15 cellular contexts compared by ENCODE assay signal in genomic region chr10:29713450-29713849, GRCh38.
A peak's percentile ranks its signal among the peaks of the same experiment; 100 is the strongest.
DNase-seq lines count a peak whose midpoint lies in the region; ATAC-seq, FAIRE-seq and TF ChIP-seq lines count a peak whose summit lies in the region.
"Had no signal": no experiment of that assay in that cellular context is flagged by ENCODE, and none has a peak within 500 bp of the region (broad histone marks: within the 10 kb centered on the region; RNA-seq: fewer than 3 reads in every experiment).

No MANE protein-coding gene starts in this region.

- no peak for FAIRE-seq in keratinocyte (lab: Jason Lieb, UNC)
- FAIRE-seq: H1 had no signal

- no peaks in the 10 kb centered on the region for H4K20me1 ChIP-seq in keratinocyte (ENCODE audit: control insufficient read depth, extremely low read depth, insufficient read depth, low read length)

- H3K4me2 ChIP-seq in keratinocyte (ENCODE audit: control insufficient read depth, extremely low read depth, insufficient read depth, low read depth, low read length), result no peak overlapping the region

- TF ChIP-seq CTCF in cardiac muscle cell (IDR thresholded peaks at IDR 0.05; ENCODE audit: low read depth, low read length) (no peak), keratinocyte (optimal IDR thresholded peaks at IDR 0.05 in 1 of 3, IDR thresholded peaks at IDR 0.05 in 1 of 3, conservative IDR thresholded peaks at IDR 0.05 in 1 of 3; ENCODE audit: extremely low read depth in 1 of 3, insufficient read depth in 2 of 3, low read length in 3 of 3) (no peak), tibial artery (IDR thresholded peaks at IDR 0.05) (no peak), ovary (IDR thresholded peaks at IDR 0.05) (no peak)

- no peaks in the 10 kb centered on the region for H3K27me3 Mint-ChIP-seq in T-cell

- dilution Hi-C loops in keratinocyte (cut with MboI; ENCODE audit: extremely low pct_ligation_motif_present, low sequenced_read_pairs), result no loop called here

- no peak for TF ChIP-seq POLR2A in ovary (IDR thresholded peaks at IDR 0.05)

- TF ChIP-seq EP300 in ovary (IDR thresholded peaks at IDR 0.05), result no peak

- peaks cover 0 to 1% (median 0%) of the 10 kb centered on the region in 3 donors for H3K9me3 Mint-ChIP-seq in T-cell

- no peak overlapping the region for H3K4me3 ChIP-seq in cardiac muscle cell
- no peak overlapping the region for H3K4me3 ChIP-seq in SK-N-MC
- H3K4me3 ChIP-seq in keratinocyte (ENCODE audit: control insufficient read depth in 2 of 3, extremely low read depth in 1 of 3, insufficient read depth in 2 of 3, low read depth in 1 of 3, low read length in 3 of 3), result no peak overlapping the region
- H3K4me3 ChIP-seq in tibial artery, result no peak overlapping the region
- no peak overlapping the region for H3K4me3 ChIP-seq in ovary

- no peak overlapping the region for H3K27ac Mint-ChIP-seq in T-cell

- no peak overlapping the region for H3K9ac ChIP-seq in SK-N-MC (ENCODE audit: insufficient read length)
- no peak overlapping the region for H3K9ac ChIP-seq in keratinocyte (ENCODE audit: control insufficient read depth, extremely low read depth, insufficient read depth, low read length)

- H3K27me3 ChIP-seq in cardiac muscle cell, result no peaks in the 10 kb centered on the region
- H3K27me3 ChIP-seq in keratinocyte (ENCODE audit: control insufficient read depth, extremely low read depth, insufficient read depth, low read length), result no peaks in the 10 kb centered on the region
- no peaks in the 10 kb centered on the region for H3K27me3 ChIP-seq in tibial artery
- H3K27me3 ChIP-seq in ovary, result no peaks in the 10 kb centered on the region

- peaks cover 2% of the 10 kb centered on the region for H3K9me1 ChIP-seq in keratinocyte (ENCODE audit: control insufficient read depth, extremely low read depth, insufficient read depth, low read length)

- WGBS in ovary, 3 donors, result 52 to 53% (median 53%) methylated on average over 2 of the region's 2 CpGs

- H3K4me3 Mint-ChIP-seq in T-cell, result no peak overlapping the region

- ATAC-seq in Right ventricle myocardium superior (ENCODE audit: poor library complexity) (no peak), GM19035 (IDR thresholded peaks at IDR 0.05; ENCODE audit: unreplicated experiment) (no peak), T-cell (replicated peaks in 1 of 4) (no peak)

- H3K36me3 Mint-ChIP-seq in T-cell, result peaks cover 21% of the 10 kb centered on the region

- CTCF ChIA-PET in T-cell (lab: Charles Lee), result no interaction called here

- H2AFZ ChIP-seq in keratinocyte (ENCODE audit: control insufficient read depth, low read length), result no peak overlapping the region

- H3K9me3 ChIP-seq in cardiac muscle cell (ENCODE audit: low read depth) (no peaks in the 10 kb centered on the region), SK-N-MC (ENCODE audit: low read depth, low read length) (no peaks in the 10 kb centered on the region), keratinocyte (ENCODE audit: control insufficient read depth, low read depth, low read length) (no peaks in the 10 kb centered on the region), tibial artery (no peaks in the 10 kb centered on the region), ovary (no peaks in the 10 kb centered on the region)

- peaks cover 33% of the 10 kb centered on the region for H3K4me1 ChIP-seq in cardiac muscle cell (ENCODE audit: low read depth)
- peaks cover 25% of the 10 kb centered on the region for H3K4me1 ChIP-seq in keratinocyte (ENCODE audit: control insufficient read depth, extremely low read depth, insufficient read depth, low read length)
- peaks cover 0 to 89% (median 20%) of the 10 kb centered on the region in 4 donors for H3K4me1 ChIP-seq in tibial artery
- peaks cover 2% of the 10 kb centered on the region for H3K4me1 ChIP-seq in ovary (ENCODE audit: insufficient read depth)

- H3K27ac ChIP-seq in cardiac muscle cell (peak overlapping the region; percentile 76), SK-N-MC (peak overlapping the region; percentile 42; the same call in 1 of the 2 replicates), keratinocyte (ENCODE audit: control insufficient read depth, insufficient read depth, low read length) (peak overlapping the region; percentile 84), tibial artery (peak overlapping the region; percentile 4 to 38), ovary (no peak overlapping the region)

- intact Hi-C loops in Right ventricle myocardium superior (cut with DNase I), result no loop called here
- intact Hi-C loops in tibial artery (cut with DNase I; ENCODE audit: low total_unique reads), result no loop called here
- intact Hi-C loops in ovary (cut with DNase I), result loop anchor here in 1 of 4 donors (2.0 kb wide), 1 partner anchor 27 kb away; no protein-coding TSS in a partner anchor

- no peak for DNase-seq in cardiac muscle cell (ENCODE audit: low read depth in 1 of 2, low spot score in 1 of 2)
- DNase-seq in Right ventricle myocardium superior, result no peak
- DNase-seq in SK-N-MC (ENCODE audit: low read depth, low spot score), result no peak
- no peak for DNase-seq in keratinocyte (ENCODE audit: low read depth, low spot score)
- no peak for DNase-seq in tibial artery
- no peak for DNase-seq in T-cell
- no peak for DNase-seq in ovary
- DNase-seq: C1 segment of cervical spinal cord, DMS79 treated with DMSO at 0.1 percent for 48 hours, NCI-H1105, NCI-H187, NCI-H2171, NCI-H748 treated with DMSO at 0.1 percent for 48 hours had no signal

- H3K79me2 ChIP-seq in keratinocyte (ENCODE audit: control insufficient read depth, insufficient read depth, low read length), result peaks cover 59% of the 10 kb centered on the region

- H3K4me1 Mint-ChIP-seq in T-cell, result peaks cover 36 to 53% (median 42%) of the 10 kb centered on the region in 3 donors

- H3K36me3 ChIP-seq in cardiac muscle cell (no peaks in the 10 kb centered on the region), SK-N-MC (ENCODE audit: insufficient read depth, low read length) (no peaks in the 10 kb centered on the region), keratinocyte (ENCODE audit: control insufficient read depth in 2 of 2, extremely low read depth in 1 of 2, insufficient read depth in 2 of 2, low read length in 2 of 2) (peaks cover 0 to 2% of the 10 kb centered on the region in 2 experiments), tibial artery (no peaks in the 10 kb centered on the region), ovary (no peaks in the 10 kb centered on the region)

- POLR2A ChIA-PET in T-cell (lab: Charles Lee), result no interaction called here

Comparison
In these comparisons a context has a peak if more than half of its experiments do, and no peak if none do; other contexts are left out.
1. H3K27ac ChIP-seq: peak in cardiac muscle cell (single experiment), SK-N-MC (single experiment), keratinocyte (single experiment) and tibial artery (2 of 2); none in ovary (0 of 2).